In the genomic region with DNA sequence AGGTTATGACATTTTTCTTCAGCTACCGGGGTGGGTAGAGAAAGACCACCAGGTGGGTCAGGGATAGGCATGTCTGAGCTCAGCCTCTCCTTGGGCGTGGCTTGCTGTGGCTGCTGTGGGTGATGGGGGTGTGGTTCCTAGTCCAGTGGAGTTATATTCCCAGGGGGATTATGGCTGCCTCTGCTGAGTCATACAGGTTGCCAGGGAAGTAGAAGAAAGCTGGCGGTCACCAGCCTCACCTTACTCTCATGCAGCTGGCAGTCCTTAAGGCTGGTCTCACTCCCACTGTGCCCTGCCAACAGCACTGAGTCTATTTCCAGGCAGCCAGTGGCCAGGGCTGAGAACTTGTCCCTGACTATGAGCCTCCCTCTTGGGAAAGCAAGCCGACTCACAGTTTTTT, we compare ENCODE assay signal across 27 cellular contexts.
DNase-seq lines count a peak whose midpoint lies in the region; ATAC-seq, FAIRE-seq and TF ChIP-seq lines count a peak whose summit lies in the region.
"Had no signal": no experiment of that assay in that cellular context is flagged by ENCODE, and none has a peak within 500 bp of the region (broad histone marks: within the 10 kb centered on the region; RNA-seq: fewer than 3 reads in every experiment).

No MANE protein-coding gene starts in this region.

- POLR2A ChIA-PET in H1 (lab: Charles Lee; ENCODE audit: partially characterized antibody) = no interaction called here

- H3K18ac ChIP-seq in H1 (ENCODE audit: extremely low read depth, low read length) = no peak overlapping the region

- no peak overlapping the region for H4K5ac ChIP-seq in H1 (ENCODE audit: insufficient read length, low read depth, low read length)

- H2BK15ac ChIP-seq in H1 (ENCODE audit: low read length) = no peak overlapping the region

- no peak for TF ChIP-seq CTCF in H1 (IDR thresholded peaks at IDR 0.05; ENCODE audit: control extremely low read depth in 1 of 3, insufficient read depth in 1 of 3, low read depth in 1 of 3, low read length in 3 of 3)

- H4K8ac ChIP-seq in H1 (ENCODE audit: extremely low read depth, insufficient read depth, low read length) = no peak overlapping the region

- peak; percentile 19 for DNase-seq in NCI-H82 (lab: John Stamatoyannopoulos, UW)
- no peak for DNase-seq in NCI-H82 treated with DMSO at 0.1 percent for 48 hours (lab: John Stamatoyannopoulos, UW; ENCODE audit: unreplicated experiment)
- DNase-seq in NCI-H526 (lab: John Stamatoyannopoulos, UW) = peak; percentile 12 to 42
- no peak for DNase-seq in H1 (ENCODE audit: low read depth in 1 of 2, low spot score in 2 of 2)
- peak in 1 of 2 donors; percentile 60 for DNase-seq in aorta
- DNase-seq in H7 = no peak
- DNase-seq: activated CD4-positive, CD25-positive, alpha-beta regulatory T cell treated with anti-CD3 and anti-CD28 coated beads, Interleukin-2, amount 50 U/mL, for 72 hours; activated gamma-delta T cell treated with Interleukin-2 at 50 U/mL for 16 hours; activated naive CD8-positive, alpha-beta T cell treated with anti-CD3 and anti-CD28 coated beads, Interleukin-2, amount 50 U/mL, for 24 hours; activated T-cell treated with anti-CD3 and anti-CD28 coated beads, Interleukin-2, amount 50 U/mL, for 1 hour; Calu3; effector CD8-positive, alpha-beta T cell; left colon; MG63; naive thymus-derived CD8-positive, alpha-beta T cell; NCI-H146; NK-92 treated with Interleukin-12 subunit alpha and Interleukin-12 subunit beta, amount 100 ng/mL, for 24 hours; T-helper 1 cell; uterus had no signal

- H3K14ac ChIP-seq in H1 (ENCODE audit: insufficient read length) = no peak overlapping the region

- H3K4me3 ChIP-seq in H1 (ENCODE audit: extremely low read depth in 1 of 4, insufficient read depth in 2 of 4, low read depth in 3 of 4, low read length in 4 of 4) = no peak overlapping the region
- H3K4me3 ChIP-seq in aorta (ENCODE audit: low read length in 2 of 2) = no peak overlapping the region
- no peak overlapping the region for H3K4me3 ChIP-seq in H7 (ENCODE audit: insufficient read depth, low read depth, low read length)
- H3K4me3 ChIP-seq: body of pancreas, hepatocyte, MG63, right atrium auricular region, SJSA1, uterus had no signal

- H3K4me1 ChIP-seq in H1 (replicated peaks in 1 of 4; ENCODE audit: control insufficient read depth in 3 of 4, insufficient read depth in 4 of 4, low read length in 3 of 4) (no peaks in the 10 kb centered on the region), aorta (ENCODE audit: control insufficient read depth in 1 of 2, insufficient read depth in 2 of 2, low read length in 2 of 2) (no peaks in the 10 kb centered on the region)
- H3K4me1 ChIP-seq: body of pancreas, right atrium auricular region, SJSA1, uterus had no signal

- WGBS in H1 (ENCODE audit: extremely low coverage in 1 of 2, insufficient coverage in 1 of 2, insufficient read length in 1 of 2, insufficient replicate concordance in 2 of 2, low coverage in 1 of 2, low lambda C conversion rate in 2 of 2, missing lambda C conversion rate in 1 of 2), 2 experiments = 85% methylated on average over 4 of the region's 4 CpGs; no CpG with 5 or more reads in 1 of the 2 experiments
- 38 to 45% methylated on average over 4 of the region's 4 CpGs for WGBS in aorta, 2 donors

- H2BK12ac ChIP-seq in H1 (ENCODE audit: low read depth, low read length) = no peak overlapping the region

- H3K9ac ChIP-seq in H1 (replicated peaks in 1 of 4; ENCODE audit: extremely low read depth in 1 of 4, low read depth in 3 of 4, low read length in 3 of 4) = no peak overlapping the region

- no peak overlapping the region for H2BK20ac ChIP-seq in H1 (ENCODE audit: low read length)

- ATAC-seq in aorta (ENCODE audit: low FRiP score) (peak; percentile 66), GM18870 (IDR thresholded peaks at IDR 0.05; ENCODE audit: unreplicated experiment) (no peak), HG03354 (IDR thresholded peaks at IDR 0.05; ENCODE audit: poor library complexity, severe bottlenecking, unreplicated experiment) (no peak)
- ATAC-seq: activated naive CD8-positive, alpha-beta T cell treated with anti-CD3 and anti-CD28 coated beads, Interleukin-2, amount 50 U/mL, for 24 hours; body of pancreas; left colon; naive thymus-derived CD8-positive, alpha-beta T cell had no signal

- no peak for TF ChIP-seq RAD21 in H1 (IDR thresholded peaks at IDR 0.05 in 1 of 2, conservative IDR thresholded peaks at IDR 0.05 in 1 of 2; ENCODE audit: low read depth in 2 of 2, low read length in 2 of 2)

- no peaks in the 10 kb centered on the region for H4K20me1 ChIP-seq in H1 (replicated peaks in 1 of 2; ENCODE audit: control insufficient read depth in 1 of 2, insufficient read depth in 2 of 2, low read length in 2 of 2)

- no peaks in the 10 kb centered on the region for H3K79me2 ChIP-seq in H1 (ENCODE audit: control insufficient read depth in 1 of 2, insufficient read depth in 2 of 2, low read length in 2 of 2)
- H3K79me2 ChIP-seq: hepatocyte had no signal

- no peaks in the 10 kb centered on the region for H3K23me2 ChIP-seq in H1 (ENCODE audit: low read depth, low read length)

- FAIRE-seq in H1 (lab: Jason Lieb, UNC) = no peak
- FAIRE-seq: frontal cortex, TTC549 had no signal

- H3K23ac ChIP-seq in H1 (ENCODE audit: insufficient read length) = no peak overlapping the region

- H3K36me3 ChIP-seq in H1 (ENCODE audit: control insufficient read depth in 2 of 4, insufficient read depth in 4 of 4, low read length in 3 of 4) (no peaks in the 10 kb centered on the region), aorta (ENCODE audit: control insufficient read depth in 1 of 2, insufficient read depth in 2 of 2, low read length in 1 of 2) (no peaks in the 10 kb centered on the region), H7 (replicated peaks; ENCODE audit: control insufficient read depth, insufficient read depth, low read length) (no peaks in the 10 kb centered on the region)
- H3K36me3 ChIP-seq: MG63, right atrium auricular region, SJSA1, uterus had no signal

- no peak overlapping the region for H3K27ac ChIP-seq in H1 (ENCODE audit: low read depth, low read length)
- peak overlapping the region in 1 of 2 donors; percentile 16 for H3K27ac ChIP-seq in aorta (ENCODE audit: low read depth in 1 of 2, low read length in 2 of 2)
- H3K27ac ChIP-seq: body of pancreas, hepatocyte, right atrium auricular region, SJSA1, uterus had no signal

- CTCF ChIA-PET in H1 (lab: Charles Lee; ENCODE audit: partially characterized antibody) = interaction anchor here (0.7 to 2.2 kb wide), 4 partner anchors 20 to 160 kb away, joined by 3 to 6 read pairs (median 4); no protein-coding TSS in a partner anchor

- H2AK5ac ChIP-seq in H1 (ENCODE audit: low read depth, low read length) = no peak overlapping the region

- no peak overlapping the region for H2BK5ac ChIP-seq in H1 (ENCODE audit: low read depth, low read length)

- no peak overlapping the region for H3K4ac ChIP-seq in H1 (replicated peaks; ENCODE audit: insufficient read length, low read depth, low read length)

- TF ChIP-seq EP300 in H1 (IDR thresholded peaks at IDR 0.05; ENCODE audit: borderline replicate concordance in 1 of 2, low read depth in 2 of 2, low read length in 2 of 2) = no peak

- no peak for TF ChIP-seq POLR2A in H1 (IDR thresholded peaks at IDR 0.05; ENCODE audit: control extremely low read depth in 1 of 2, low read depth in 2 of 2, low read length in 2 of 2)

- intact Hi-C loops in aorta (cut with DNase I) = no loop called here

- H2AFZ ChIP-seq in H1 (ENCODE audit: low read length) = peak overlapping the region; percentile 59; the same call in 1 of the 2 replicates
- H2AFZ ChIP-seq: hepatocyte had no signal

- H4K91ac ChIP-seq in H1 (replicated peaks; ENCODE audit: insufficient read length, low read length) = no peak overlapping the region

- H3K27me3 ChIP-seq in H1 (replicated peaks in 1 of 4; ENCODE audit: control insufficient read depth in 3 of 4, extremely low read depth in 1 of 4, insufficient read depth in 3 of 4, low read length in 3 of 4) = no peaks in the 10 kb centered on the region
- no peaks in the 10 kb centered on the region for H3K27me3 ChIP-seq in aorta (ENCODE audit: control insufficient read depth in 1 of 2, insufficient read depth in 2 of 2, low read length in 1 of 2)
- H3K27me3 ChIP-seq in H7 (ENCODE audit: control insufficient read depth, insufficient read depth, low read length) = no peaks in the 10 kb centered on the region
- H3K27me3 ChIP-seq: body of pancreas, hepatocyte, MG63, right atrium auricular region, SJSA1, uterus had no signal

- no peak overlapping the region for H3K4me2 ChIP-seq in H1 (ENCODE audit: insufficient read depth in 1 of 2, low read depth in 2 of 2, low read length in 2 of 2)
- H3K4me2 ChIP-seq: hepatocyte had no signal

- H2BK120ac ChIP-seq in H1 (replicated peaks; ENCODE audit: low read depth, low read length) = no peak overlapping the region

- no peak overlapping the region for H3K56ac ChIP-seq in H1 (replicated peaks; ENCODE audit: insufficient read length, low read depth, low read length)

- no peaks in the 10 kb centered on the region for H3K79me1 ChIP-seq in H1 (ENCODE audit: low read depth, low read length)

- H3K9me3 ChIP-seq in H1 (ENCODE audit: insufficient read depth in 2 of 2, low read depth in 1 of 2, low read length in 1 of 2) = no peaks in the 10 kb centered on the region
- H3K9me3 ChIP-seq in aorta (ENCODE audit: control insufficient read depth, low read length) = no peaks in the 10 kb centered on the region
- H3K9me3 ChIP-seq: body of pancreas, MG63, right atrium auricular region, SJSA1, uterus had no signal

TF ChIP-seq in H1, 55 proteins besides CTCF, POLR2A, EP300 and RAD21 (continues in another document):
- TF ChIP-seq POLR2AphosphoS5 (IDR thresholded peaks at IDR 0.05; ENCODE audit: low read depth, low read length) (no peak), HDAC6 (IDR thresholded peaks at IDR 0.05; ENCODE audit: low read depth, low read length) (no peak), KDM4A (IDR thresholded peaks at IDR 0.05; ENCODE audit: low read depth, low read length, severe bottlenecking) (no peak), FOSL1 (IDR thresholded peaks at IDR 0.05; ENCODE audit: insufficient read depth, low read depth, low read length) (no peak), TBP (IDR thresholded peaks at IDR 0.05; ENCODE audit: low read depth, low read length) (no peak), CREB1 (IDR thresholded peaks at IDR 0.05) (no peak), BCL11A (IDR thresholded peaks at IDR 0.05; ENCODE audit: low read depth in 2 of 2, low read length in 2 of 2) (no peak), RFX5 (IDR thresholded peaks at IDR 0.05; ENCODE audit: borderline replicate concordance, low read depth, low read length) (no peak), RXRA (IDR thresholded peaks at IDR 0.05; ENCODE audit: insufficient read depth, low read depth, low read length) (no peak), POU5F1 (IDR thresholded peaks at IDR 0.05; ENCODE audit: low read depth, low read length) (no peak), CEBPB (IDR thresholded peaks at IDR 0.05; ENCODE audit: low read depth, low read length) (no peak), TEAD4 (IDR thresholded peaks at IDR 0.05; ENCODE audit: low read depth, low read length) (no peak), SUZ12 (IDR thresholded peaks at IDR 0.05; ENCODE audit: low read length) (no peak), TCF12 (IDR thresholded peaks at IDR 0.05; ENCODE audit: low read depth, low read length) (no peak), SIRT6 (IDR thresholded peaks at IDR 0.05; ENCODE audit: low read length) (no peak)

Comparison
In these comparisons a context has a peak if more than half of its experiments do, and no peak if none do; other contexts are left out.
1. DNase-seq: peak in NCI-H82 (single experiment) and NCI-H526 (2 of 2); none in NCI-H82 treated with DMSO at 0.1 percent for 48 hours (single experiment), H1 (0 of 2) and H7 (single experiment).